In the genomic region with DNA sequence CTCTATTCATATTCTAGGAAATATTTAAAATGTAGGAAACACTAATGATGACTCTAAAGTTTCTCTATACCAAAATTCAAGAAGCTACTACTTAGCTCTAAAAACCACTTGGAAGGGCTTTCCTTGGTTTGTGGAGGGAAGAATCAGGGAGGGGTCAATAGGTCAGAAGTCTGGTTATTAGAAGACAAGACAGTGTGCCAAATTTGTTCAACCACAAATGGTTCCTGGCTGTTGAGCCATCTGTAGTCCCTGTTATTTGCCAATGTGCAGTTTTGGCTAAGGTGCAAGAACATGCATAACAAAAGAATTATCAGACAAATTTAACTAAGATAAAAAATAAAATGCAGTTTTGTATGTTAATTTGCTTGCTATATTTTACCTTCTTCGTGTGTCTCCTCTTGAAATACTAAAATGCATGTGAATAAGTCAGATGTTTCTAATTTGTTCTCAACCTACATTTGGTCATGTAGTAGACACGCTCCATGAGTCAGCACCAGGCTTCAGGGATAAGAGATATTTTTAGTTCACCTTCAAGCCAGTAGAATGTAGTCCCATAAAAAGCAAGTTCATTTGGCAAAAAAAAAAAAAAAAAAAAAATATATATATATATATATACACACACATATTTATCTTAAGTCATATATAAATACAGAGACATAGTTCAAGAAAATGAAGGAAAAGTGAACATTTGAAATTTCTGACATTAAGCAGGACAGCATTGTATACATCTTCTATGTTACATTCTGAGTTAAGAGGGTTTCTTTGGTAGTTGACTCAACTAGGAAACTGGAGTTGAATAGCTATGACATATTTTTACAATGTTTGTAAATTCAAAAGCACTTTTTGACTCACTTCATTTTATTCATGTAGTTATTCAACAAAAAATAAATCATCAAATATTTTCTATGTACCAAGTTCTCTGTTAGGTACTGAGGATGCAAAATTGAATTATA, we compare ENCODE assay signal across 18 cellular contexts.
DNase-seq lines count a peak whose midpoint lies in the region; ATAC-seq, FAIRE-seq and TF ChIP-seq lines count a peak whose summit lies in the region.
"Had no signal": no experiment of that assay in that cellular context is flagged by ENCODE, and none has a peak within 500 bp of the region (broad histone marks: within the 10 kb centered on the region; RNA-seq: fewer than 3 reads in every experiment).

No MANE protein-coding gene starts in this region.

- TF ChIP-seq POLR2A in GM18505 (IDR thresholded peaks at IDR 0.05; ENCODE audit: borderline replicate concordance, extremely low read depth, insufficient read depth, insufficient read length) = no peak

- no peak for ATAC-seq in GM18505 (IDR thresholded peaks at IDR 0.05; ENCODE audit: unreplicated experiment)
- ATAC-seq: gastroesophageal sphincter, lower lobe of right lung, natural killer cell, right lobe of liver had no signal

- FAIRE-seq in HTR-8/SVneo (lab: Jason Lieb, UNC) (no peak), D721Med (lab: Jason Lieb, UNC) (no peak)

- TF ChIP-seq CTCF in D721Med (IDR thresholded peaks at IDR 0.05; ENCODE audit: insufficient read depth, missing control alignments) = no peak

- DNase-seq in AG08395 (ENCODE audit: low spot score) (peak; percentile 2), HCEC 1CT (peak; percentile 82), amniotic stem cell (lab: John Stamatoyannopoulos, UW) (peak; percentile 61), glomerular visceral epithelial cell (ENCODE audit: extremely low spot score) (peak; percentile 1), NOMO-1 (lab: John Stamatoyannopoulos, UW; ENCODE audit: unreplicated experiment in 2 of 2) (no peak), HTR-8/SVneo (ENCODE audit: insufficient read length, low spot score) (no peak), D721Med (ENCODE audit: insufficient read length, low spot score) (no peak)
- DNase-seq: activated gamma-delta T cell; Caco-2; lower lobe of right lung; natural killer cell; NCI-H1092; NCI-H226; right lobe of liver; stimulated activated CD4-positive, alpha-beta T cell treated with anti-CD3 and anti-CD28 coated beads, Interleukin-2, amount 100 ng/mL, for 48 hours; thyroid gland had no signal

Comparison
In these comparisons a context has a peak if more than half of its experiments do, and no peak if none do; other contexts are left out.
1. DNase-seq: peak in AG08395 (single experiment), HCEC 1CT (single experiment), amniotic stem cell (single experiment) and glomerular visceral epithelial cell (single experiment); none in NOMO-1 (0 of 2), HTR-8/SVneo (single experiment) and D721Med (single experiment).